In genomic region chr4:5084911-5085475, GRCh38 we compare ENCODE assay signal across 12 cellular contexts. TPM values are rescaled to one million over a fixed set of nuclear protein-coding genes. Genes with fewer than 3 reads are reported as not detected.
"Had no signal": no experiment of that assay in that cellular context is flagged by ENCODE, and none has a peak within 500 bp of the region (broad histone marks: within the 10 kb centered on the region; RNA-seq: fewer than 3 reads in every experiment).

No MANE protein-coding gene starts in this region.

- H3K27me3 ChIP-seq: body of pancreas, hepatocyte, right lobe of liver, suprapubic skin had no signal

- H3K4me3 ChIP-seq: body of pancreas, hepatocyte, lower lobe of right lung, right lobe of liver, suprapubic skin had no signal

- H3K36me3 ChIP-seq: lower lobe of right lung, right lobe of liver, suprapubic skin had no signal

- H3K4me2 ChIP-seq: hepatocyte had no signal

- H3K4me1 ChIP-seq: lower lobe of right lung, right lobe of liver, suprapubic skin had no signal

- ATAC-seq: body of pancreas; lower lobe of right lung; natural killer cell; right lobe of liver; stimulated activated naive B cell treated with anti-CD40 and anti-IgM and Interleukin-4, amounts not matched to agents 10 μg/mL and 1 μg/mL and 100 μg/mL, for 72 hours had no signal

- DNase-seq: activated CD4-positive, alpha-beta T cell treated with anti-CD3 and anti-CD28 coated beads, Interleukin-2, amount 50 U/mL, for 1 hour; activated naive CD4-positive, alpha-beta T cell treated with anti-CD3 and anti-CD28 coated beads, Interleukin-2, amount 50 U/mL, for 16 hours; body of pancreas; lower lobe of right lung; natural killer cell; right lobe of liver; stimulated activated CD4-positive, alpha-beta T cell treated with anti-CD3 and anti-CD28 coated beads, Interleukin-2, amount 100 ng/mL, for 24 hours; stimulated activated naive B cell treated with anti-CD40 and anti-IgM and Interleukin-4, amounts not matched to agents 10 μg/mL and 1 μg/mL and 100 μg/mL, for 72 hours; T-helper 2 cell had no signal

RNA-seq across cellular contexts. Expression of gene STK32B, which starts 33.7 kb away (rescaled TPM):
- total RNA-seq: activated T-helper 2 cell treated with anti-CD3 and anti-CD28 coated beads, Interferon-gamma antibody, Interleukin-2, Interleukin-4, amounts not matched to agents 10 μg/mL and 5 μg/mL and 100 μg/mL, durations not matched to agents 14 hours and 24 hours and 36 hours had no signal
